Comparison of ENCODE assay signal across 9 cellular contexts in genomic region chr6:153231048-153231635, GRCh38.
DNase-seq lines count a peak whose midpoint lies in the region; ATAC-seq and TF ChIP-seq lines count a peak whose summit lies in the region.
"Had no signal": no experiment of that assay in that cellular context is flagged by ENCODE, and none has a peak within 500 bp of the region (broad histone marks: within the 10 kb centered on the region; RNA-seq: fewer than 3 reads in every experiment).

No MANE protein-coding gene starts in this region.

- H3K4me3 ChIP-seq in BE2C (ENCODE audit: low read depth, low read length) (no peak overlapping the region), MG63 (no peak overlapping the region), psoas muscle (no peak overlapping the region)

- H3K4me3 Mint-ChIP-seq in activated CD4-positive, alpha-beta memory T cell treated with anti-CD3 and anti-CD28 coated beads for 36 hours: no peak overlapping the region

- peak; percentile 73 for DNase-seq in BE2C
- DNase-seq in MG63: peak; percentile 4
- DNase-seq in activated CD4-positive, alpha-beta memory T cell treated with anti-CD3 and anti-CD28 coated beads for 36 hours: peak; percentile 57
- DNase-seq in glomerular visceral epithelial cell (ENCODE audit: extremely low spot score): peak; percentile 35
- peak; percentile 29 to 49 for DNase-seq in psoas muscle

- H3K9me3 ChIP-seq in BE2C (no peaks in the 10 kb centered on the region), MG63 (no peaks in the 10 kb centered on the region), psoas muscle (no peaks in the 10 kb centered on the region)

- H3K36me3 ChIP-seq in BE2C: no peaks in the 10 kb centered on the region
- H3K36me3 ChIP-seq in MG63: no peaks in the 10 kb centered on the region
- no peaks in the 10 kb centered on the region for H3K36me3 ChIP-seq in psoas muscle (ENCODE audit: insufficient read depth in 1 of 2, low read depth in 1 of 2)

- CTCF ChIA-PET in activated CD4-positive, alpha-beta memory T cell treated with anti-CD3 and anti-CD28 coated beads for 36 hours (lab: Charles Lee): interaction anchor here (0.7 to 1.7 kb wide), 5 partner anchors 13 to 283 kb away, joined by 3 to 7 read pairs (median 3); no protein-coding TSS in a partner anchor

- H3K27me3 ChIP-seq in BE2C (no peaks in the 10 kb centered on the region), MG63 (no peaks in the 10 kb centered on the region), psoas muscle (ENCODE audit: insufficient read depth in 3 of 3, low read length in 2 of 3) (no peaks in the 10 kb centered on the region)

- peak; percentile 50 for ATAC-seq in GM18498 (IDR thresholded peaks at IDR 0.05; ENCODE audit: unreplicated experiment)
- peak in 1 of 4 donors; percentile 50 for ATAC-seq in psoas muscle
- no peak for ATAC-seq in HG03045 (IDR thresholded peaks at IDR 0.05; ENCODE audit: unreplicated experiment)
- no peak for ATAC-seq in GM19328 (IDR thresholded peaks at IDR 0.05; ENCODE audit: unreplicated experiment)

- H3K4me1 ChIP-seq in BE2C: no peaks in the 10 kb centered on the region
- no peaks in the 10 kb centered on the region for H3K4me1 ChIP-seq in psoas muscle

- intact Hi-C loops in activated CD4-positive, alpha-beta memory T cell treated with anti-CD3 and anti-CD28 coated beads for 36 hours (cut with micrococcal nuclease): loop anchor here (1.0 to 5.0 kb wide), 3 partner anchors 81 to 716 kb away; no protein-coding TSS in a partner anchor
- intact Hi-C loops in psoas muscle (cut with DNase I): no loop called here

- 8 to 10% (median 8%) methylated on average over 12 of the region's 12 CpGs for WGBS in psoas muscle, 3 donors

- POLR2A ChIA-PET in activated CD4-positive, alpha-beta memory T cell treated with anti-CD3 and anti-CD28 coated beads for 36 hours (lab: Charles Lee): no interaction called here

- H3K4me1 Mint-ChIP-seq in activated CD4-positive, alpha-beta memory T cell treated with anti-CD3 and anti-CD28 coated beads for 36 hours (ENCODE audit: low read depth): no peaks in the 10 kb centered on the region

- no peak overlapping the region for H3K27ac ChIP-seq in psoas muscle
- H3K27ac ChIP-seq: KMS-11 had no signal

- no peaks in the 10 kb centered on the region for H3K27me3 Mint-ChIP-seq in activated CD4-positive, alpha-beta memory T cell treated with anti-CD3 and anti-CD28 coated beads for 36 hours

- TF ChIP-seq CTCF in BE2C (IDR thresholded peaks at IDR 0.05; ENCODE audit: low read depth, low read length): peak; percentile 100
- TF ChIP-seq CTCF in psoas muscle (IDR thresholded peaks at IDR 0.05): peak; percentile 51

- no peaks in the 10 kb centered on the region for H3K9me3 Mint-ChIP-seq in activated CD4-positive, alpha-beta memory T cell treated with anti-CD3 and anti-CD28 coated beads for 36 hours

- no peaks in the 10 kb centered on the region for H3K36me3 Mint-ChIP-seq in activated CD4-positive, alpha-beta memory T cell treated with anti-CD3 and anti-CD28 coated beads for 36 hours

- no peak overlapping the region for H3K27ac Mint-ChIP-seq in activated CD4-positive, alpha-beta memory T cell treated with anti-CD3 and anti-CD28 coated beads for 36 hours

Comparison
In these comparisons a context has a peak if more than half of its experiments do, and no peak if none do; other contexts are left out.
1. DNase-seq: peak in every context shown above with its lines; median percentile 73 in BE2C; 57 in activated CD4-positive, alpha-beta memory T cell treated with anti-CD3 and anti-CD28 coated beads for 36 hours; 39 in psoas muscle; 35 in glomerular visceral epithelial cell; 4 in MG63.